ENCODE assay signal across 11 cellular contexts in the genomic region with DNA sequence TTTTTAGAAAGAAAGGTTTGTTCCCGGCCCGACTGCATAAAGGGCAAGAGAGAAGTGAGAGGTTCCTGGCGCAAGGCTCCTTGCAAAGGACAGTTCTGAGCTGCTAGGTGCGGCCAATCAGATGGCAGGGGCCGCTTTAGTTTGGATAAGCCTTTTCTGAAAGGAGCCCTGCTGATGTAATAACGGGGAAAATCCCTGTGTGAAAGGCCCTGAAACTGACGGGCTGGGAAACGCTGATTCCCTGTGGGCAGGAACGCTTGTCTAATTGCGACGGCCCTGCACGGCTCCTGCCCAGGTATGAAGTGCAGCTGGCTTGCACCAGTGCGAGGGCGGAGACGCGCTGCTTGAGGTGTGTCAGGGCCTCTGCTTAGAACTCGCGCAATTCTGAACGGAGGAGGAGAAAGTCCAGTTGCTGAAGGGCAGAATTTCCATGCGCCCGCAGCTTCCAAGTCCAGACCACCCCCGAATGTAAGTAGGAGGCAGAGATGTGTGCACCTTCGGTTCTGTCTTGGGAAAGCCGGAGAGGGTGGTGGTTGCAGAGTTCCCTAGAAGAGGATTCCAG. TPM values are rescaled to one million over a fixed set of nuclear protein-coding genes. Genes with fewer than 3 reads are reported as not detected.
DNase-seq lines count a peak whose midpoint lies in the region; ATAC-seq and TF ChIP-seq lines count a peak whose summit lies in the region.
"Had no signal": no experiment of that assay in that cellular context is flagged by ENCODE, and none has a peak within 500 bp of the region (broad histone marks: within the 10 kb centered on the region; RNA-seq: fewer than 3 reads in every experiment).

No MANE protein-coding gene starts in this region.

- TF ChIP-seq CTCF in Caco-2 (IDR thresholded peaks at IDR 0.05; ENCODE audit: insufficient read depth in 1 of 2, low read depth in 1 of 2, low read length in 1 of 2, severe bottlenecking in 1 of 2, unreplicated experiment in 1 of 2) = no peak

- intact Hi-C loops in Caco-2 (cut with micrococcal nuclease; ENCODE audit: unreplicated experiment) = loop anchor here (1.0 to 5.0 kb wide), 5 partner anchors 25 to 93 kb away; a partner anchor contains a TSS

- no peaks in the 10 kb centered on the region for H3K27me3 Mint-ChIP-seq in Caco-2 (ENCODE audit: insufficient read depth, unreplicated experiment)

- H3K27ac Mint-ChIP-seq in Caco-2 (ENCODE audit: unreplicated experiment) = peak overlapping the region; percentile 94
- H3K27ac Mint-ChIP-seq: stimulated activated naive CD8-positive, alpha-beta T cell treated with anti-CD3 and anti-CD28 coated beads, Interleukin-15, Interleukin-2, amounts not matched to agents 100 ng/mL and 50 ng/mL, for 24 hours had no signal

- H3K9me3 ChIP-seq in Caco-2 (no peaks in the 10 kb centered on the region), esophagus (ENCODE audit: control insufficient read depth in 2 of 2, insufficient read depth in 1 of 2, low read depth in 1 of 2, low read length in 1 of 2) (no peaks in the 10 kb centered on the region), muscle layer of duodenum (ENCODE audit: control insufficient read depth in 1 of 2, low read length in 2 of 2) (no peaks in the 10 kb centered on the region)
- H3K9me3 ChIP-seq: BLaER1 had no signal

- peak overlapping the region; percentile 96 for H3K4me3 Mint-ChIP-seq in Caco-2 (ENCODE audit: unreplicated experiment)
- H3K4me3 Mint-ChIP-seq: stimulated activated naive CD8-positive, alpha-beta T cell treated with anti-CD3 and anti-CD28 coated beads, Interleukin-15, Interleukin-2, amounts not matched to agents 100 ng/mL and 50 ng/mL, for 24 hours had no signal

- DNase-seq in Caco-2 (peak; percentile 85 to 90), NCI-H2107 (lab: John Stamatoyannopoulos, UW) (peak; percentile 17), UCSD-AML1 (lab: John Stamatoyannopoulos, UW; ENCODE audit: unreplicated experiment) (no peak), putamen (ENCODE audit: low spot score) (no peak)
- DNase-seq in stimulated activated CD4-positive, alpha-beta T cell treated with anti-CD3 and anti-CD28 coated beads, Interleukin-15, amount 100 ng/mL, for 24 hours = no peak
- DNase-seq: OCI-M1 had no signal

- CTCF ChIA-PET in Caco-2 (lab: Charles Lee) = interaction anchor here (1.2 kb wide), 1 partner anchor 94 kb away, joined by 4 read pairs; no protein-coding TSS in a partner anchor

- H3K36me3 Mint-ChIP-seq in Caco-2 (ENCODE audit: insufficient read depth, unreplicated experiment) = peaks cover 54% of the 10 kb centered on the region

- peaks cover 10% of the 10 kb centered on the region for H3K4me1 Mint-ChIP-seq in Caco-2 (ENCODE audit: low read depth, unreplicated experiment)

- H3K4me3 ChIP-seq in Caco-2 (ENCODE audit: low read depth, low read length) (peak overlapping the region; percentile 41), esophagus (ENCODE audit: low read depth in 1 of 2, low read length in 2 of 2) (peak overlapping the region; percentile 52 to 70), muscle layer of duodenum (ENCODE audit: low read depth in 1 of 2, low read length in 2 of 2) (peak overlapping the region; percentile 15 to 46)
- H3K4me3 ChIP-seq: BLaER1 had no signal

- H3K27me3 ChIP-seq in Caco-2 (replicated peaks; ENCODE audit: control insufficient read depth, insufficient read depth, low read length) = no peaks in the 10 kb centered on the region
- no peaks in the 10 kb centered on the region for H3K27me3 ChIP-seq in esophagus (ENCODE audit: control insufficient read depth in 1 of 2, insufficient read depth in 2 of 2, low read length in 2 of 2)
- no peaks in the 10 kb centered on the region for H3K27me3 ChIP-seq in muscle layer of duodenum (ENCODE audit: low read depth, low read length)
- H3K27me3 ChIP-seq: BLaER1 had no signal

- H3K36me3 ChIP-seq in Caco-2 (ENCODE audit: control insufficient read depth, insufficient read depth, low read length) (peaks cover 1% of the 10 kb centered on the region; the same call in 1 of the 2 replicates), esophagus (ENCODE audit: control insufficient read depth in 2 of 2, insufficient read depth in 2 of 2, low read length in 1 of 2) (no peaks in the 10 kb centered on the region), muscle layer of duodenum (ENCODE audit: control insufficient read depth in 1 of 2, insufficient read depth in 2 of 2, low read length in 2 of 2) (no peaks in the 10 kb centered on the region)
- H3K36me3 ChIP-seq: BLaER1 had no signal

- whole genome bisulfite sequencing in esophagus, 2 donors = 40 to 41% methylated on average over 24 of the region's 24 CpGs

- no peak for ATAC-seq in HG03520 (IDR thresholded peaks at IDR 0.05; ENCODE audit: unreplicated experiment)

- POLR2A ChIA-PET in Caco-2 (lab: Charles Lee) = interaction anchor here (1.0 to 1.9 kb wide), 5 partner anchors 25 to 100 kb away, joined by 3 to 13 read pairs (median 3); a partner anchor contains a TSS

- BruUV-seq in Caco-2 (replicated peaks; lab: Mats Ljungman, UMichigan) = no TSS peak

- H3K27ac ChIP-seq in esophagus (ENCODE audit: low read depth in 2 of 2, low read length in 1 of 2) (peak overlapping the region; percentile 91 to 97), muscle layer of duodenum (ENCODE audit: low read length) (peak overlapping the region; percentile 91)
- H3K27ac ChIP-seq: BLaER1 had no signal

- H3K4me1 ChIP-seq in Caco-2 (peaks cover 27% of the 10 kb centered on the region), esophagus (ENCODE audit: control insufficient read depth in 2 of 2, insufficient read depth in 2 of 2, low read length in 1 of 2) (peaks cover 0 to 2% of the 10 kb centered on the region in 2 donors), muscle layer of duodenum (ENCODE audit: control insufficient read depth in 1 of 2, insufficient read depth in 2 of 2, low read length in 2 of 2) (peaks cover 0 to 26% of the 10 kb centered on the region in 2 donors)
- H3K4me1 ChIP-seq: BLaER1 had no signal

- H3K9me3 Mint-ChIP-seq in Caco-2 (ENCODE audit: unreplicated experiment) = no peaks in the 10 kb centered on the region
- H3K9me3 Mint-ChIP-seq: stimulated activated naive CD8-positive, alpha-beta T cell treated with anti-CD3 and anti-CD28 coated beads, Interleukin-15, Interleukin-2, amounts not matched to agents 100 ng/mL and 50 ng/mL, for 24 hours had no signal

RNA-seq across cellular contexts. Expression of a gene that starts 30.5 kb away (rescaled TPM):
- total RNA-seq in Caco-2 (2022) = 98.5 and 117 TPM in 2 replicates
- polyA plus RNA-seq in esophagus = 10 to 100 TPM; 47.8 to 51.8 TPM

RNA-seq across cellular contexts. Expression of a gene that starts 44.5 kb away (rescaled TPM):
- total RNA-seq in Caco-2 (2022) = 106 and 111 TPM in 2 replicates
- polyA plus RNA-seq in esophagus = 10 to 100 TPM; 39.8 to 61.4 TPM

Comparison
In these comparisons a context has a peak if more than half of its experiments do, and no peak if none do; other contexts are left out.
1. DNase-seq: peak in Caco-2 (2 of 2) and NCI-H2107 (single experiment); none in stimulated activated CD4-positive, alpha-beta T cell treated with anti-CD3 and anti-CD28 coated beads, Interleukin-15, amount 100 ng/mL, for 24 hours (single experiment), UCSD-AML1 (single experiment) and putamen (single experiment).
2. Peak in every context shown above with its lines, with median percentiles within 50 percentile points of each other: H3K4me3 ChIP-seq.